In the genomic region with DNA sequence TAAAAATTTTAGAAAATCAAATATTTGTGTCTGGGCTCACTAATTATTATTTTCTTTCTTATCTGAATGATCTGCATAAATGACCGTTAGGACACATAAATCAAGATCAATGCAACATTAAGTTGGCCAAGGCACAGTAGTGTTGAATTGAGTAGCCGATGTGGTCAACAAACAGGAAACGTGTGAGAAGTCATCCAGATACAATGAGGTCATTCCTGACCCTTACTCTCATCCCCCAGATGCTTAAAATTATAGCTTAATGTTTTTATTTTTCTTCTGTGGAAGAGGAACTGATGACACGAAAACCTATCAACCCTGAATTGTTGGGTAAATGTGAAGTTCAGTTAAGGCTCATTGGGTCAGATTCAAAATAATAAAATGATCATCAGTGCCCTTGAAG, we compare ENCODE assay signal across 24 cellular contexts.
"Had no signal": no experiment of that assay in that cellular context is flagged by ENCODE, and none has a peak within 500 bp of the region (broad histone marks: within the 10 kb centered on the region; RNA-seq: fewer than 3 reads in every experiment).

No MANE protein-coding gene starts in this region.

- H3K4me2 ChIP-seq: KMS-11, PC-9 had no signal

- H3K4me3 Mint-ChIP-seq: IgD-negative memory B cell had no signal

- DNase-seq: Kasumi-1; MV-4-11; NCI-H1048; NCI-H1105; NCI-H1417; NCI-H1436 treated with DMSO at 0.1 percent for 48 hours; NCI-H1694; NCI-H187 treated with DMSO at 0.1 percent for 48 hours; NCI-H2029 treated with DMSO at 0.1 percent for 48 hours; NCI-H2227 treated with DMSO at 0.1 percent for 48 hours; NCI-H524; NCI-H526 treated with DMSO at 0.1 percent for 48 hours; NCI-H748 treated with DMSO at 0.1 percent for 48 hours; NK-92 treated with Interleukin-12 subunit alpha and Interleukin-12 subunit beta, amount 100 ng/mL, for 24 hours; OCI-M1; PC-9; Peyer's patch; SHP77 treated with DMSO at 0.1 percent for 48 hours; SJCRH30 had no signal

- H3K27me3 ChIP-seq: Peyer's patch, SJCRH30 had no signal

- FAIRE-seq: HTR-8/SVneo, K562 had no signal

- H3K4me3 ChIP-seq: K562, PC-9, Peyer's patch, SJCRH30 had no signal

- H3K36me3 ChIP-seq: Peyer's patch, SJCRH30 had no signal

- ATAC-seq: K562, Right ventricle myocardium inferior had no signal

- H3K36me3 Mint-ChIP-seq: IgD-negative memory B cell had no signal

- H3K27ac Mint-ChIP-seq: IgD-negative memory B cell had no signal

- H3K4me1 ChIP-seq: Peyer's patch had no signal

- H3K9ac ChIP-seq: KMS-11 had no signal

- H3K27ac ChIP-seq: KMS-11, PC-9, Peyer's patch, SJCRH30 had no signal

- H2AFZ ChIP-seq: PC-9 had no signal

- H3K9me3 ChIP-seq: Peyer's patch, SJCRH30 had no signal
